In the genomic region with DNA sequence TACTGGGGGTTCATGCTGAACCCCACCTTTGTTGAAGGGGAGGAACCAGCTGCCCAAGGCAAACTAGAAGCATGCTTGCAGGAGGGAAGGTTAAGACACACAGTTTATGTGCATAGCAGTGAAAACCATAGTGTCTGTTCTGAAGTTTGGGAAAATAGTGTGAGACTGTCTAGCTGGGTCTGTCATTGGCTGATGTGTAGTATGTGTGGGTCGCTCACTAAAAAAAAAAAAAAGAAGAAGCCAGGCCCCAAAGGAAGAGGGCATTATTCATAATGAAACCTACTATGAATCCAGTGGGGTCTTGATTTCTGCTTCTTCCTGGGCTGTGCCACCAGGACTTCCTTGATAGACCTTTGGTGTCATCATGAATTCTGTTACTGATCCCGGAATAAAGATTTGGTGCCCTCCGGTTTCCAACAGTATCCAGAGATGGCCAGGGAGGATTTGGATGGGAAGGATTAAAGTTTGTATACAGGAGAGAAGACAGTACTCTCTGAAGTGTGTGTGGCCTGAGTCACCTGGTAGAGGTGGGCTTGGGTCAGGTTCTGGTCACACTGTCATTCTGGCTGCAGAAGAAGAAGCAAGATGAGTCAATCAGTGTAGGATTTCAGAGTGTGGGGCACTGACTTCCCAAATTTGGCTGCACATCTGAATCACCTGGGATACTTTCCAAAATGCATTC, we compare ENCODE assay signal across 13 cellular contexts.
DNase-seq lines count a peak whose midpoint lies in the region; ATAC-seq and TF ChIP-seq lines count a peak whose summit lies in the region.
"Had no signal": no experiment of that assay in that cellular context is flagged by ENCODE, and none has a peak within 500 bp of the region (broad histone marks: within the 10 kb centered on the region; RNA-seq: fewer than 3 reads in every experiment).

No MANE protein-coding gene starts in this region.

- peaks cover 16% of the 10 kb centered on the region for H3K4me1 ChIP-seq in CD4-positive, alpha-beta memory T cell (ENCODE audit: insufficient read depth, low read length)
- H3K4me1 ChIP-seq in left lung = no peaks in the 10 kb centered on the region

- TF ChIP-seq CTCF in left lung (IDR thresholded peaks at IDR 0.05) = no peak

- CTCF ChIA-PET in CD4-positive, alpha-beta memory T cell (lab: Charles Lee; ENCODE audit: partially characterized antibody) = interaction anchor here (1.4 kb wide), 1 partner anchor 9 kb away, joined by 4 read pairs; no protein-coding TSS in a partner anchor

- H3K27me3 ChIP-seq in CD4-positive, alpha-beta memory T cell (ENCODE audit: insufficient read depth, low read length) = no peaks in the 10 kb centered on the region
- H3K27me3 ChIP-seq in left lung = no peaks in the 10 kb centered on the region

- peaks cover 4% of the 10 kb centered on the region for H3K36me3 ChIP-seq in CD4-positive, alpha-beta memory T cell (ENCODE audit: insufficient read depth, low read length)
- H3K36me3 ChIP-seq in left lung = no peaks in the 10 kb centered on the region

- no peaks in the 10 kb centered on the region for H3K27me3 Mint-ChIP-seq in CD4-positive, alpha-beta memory T cell
- no peaks in the 10 kb centered on the region for H3K27me3 Mint-ChIP-seq in activated naive CD8-positive, alpha-beta T cell treated with anti-CD3 and anti-CD28 coated beads, Interleukin-2, amount 10 ng/mL, durations not matched to agents 7 days and 5 days
- H3K27me3 Mint-ChIP-seq in naive thymus-derived CD8-positive, alpha-beta T cell = no peaks in the 10 kb centered on the region

- no peak overlapping the region for H3K4me3 ChIP-seq in CD4-positive, alpha-beta memory T cell (ENCODE audit: low read length in 2 of 2)
- no peak overlapping the region for H3K4me3 ChIP-seq in left lung

- H3K27ac Mint-ChIP-seq in CD4-positive, alpha-beta memory T cell = peak overlapping the region in 4 of 7 donors; percentile 12 to 89 (median 70)
- no peak overlapping the region for H3K27ac Mint-ChIP-seq in activated naive CD8-positive, alpha-beta T cell treated with anti-CD3 and anti-CD28 coated beads, Interleukin-2, amount 10 ng/mL, durations not matched to agents 7 days and 5 days
- peak overlapping the region in 8 of 10 donors; percentile 18 to 83 (median 38) for H3K27ac Mint-ChIP-seq in naive thymus-derived CD8-positive, alpha-beta T cell

- peaks cover 31 to 72% (median 40%) of the 10 kb centered on the region in 4 donors for H3K4me1 Mint-ChIP-seq in CD4-positive, alpha-beta memory T cell
- H3K4me1 Mint-ChIP-seq in activated naive CD8-positive, alpha-beta T cell treated with anti-CD3 and anti-CD28 coated beads, Interleukin-2, amount 10 ng/mL, durations not matched to agents 7 days and 5 days = peaks cover 40% of the 10 kb centered on the region
- peaks cover 31 to 75% (median 55%) of the 10 kb centered on the region in 4 donors for H3K4me1 Mint-ChIP-seq in naive thymus-derived CD8-positive, alpha-beta T cell

- H3K4me3 Mint-ChIP-seq in CD4-positive, alpha-beta memory T cell = no peak overlapping the region
- H3K4me3 Mint-ChIP-seq in activated naive CD8-positive, alpha-beta T cell treated with anti-CD3 and anti-CD28 coated beads, Interleukin-2, amount 10 ng/mL, durations not matched to agents 7 days and 5 days = peak overlapping the region; percentile 1
- H3K4me3 Mint-ChIP-seq in naive thymus-derived CD8-positive, alpha-beta T cell = no peak overlapping the region
- H3K4me3 Mint-ChIP-seq: CD14-positive monocyte had no signal

- H3K9me3 ChIP-seq in CD4-positive, alpha-beta memory T cell (ENCODE audit: control insufficient read depth in 1 of 2, low read length in 2 of 2) = no peaks in the 10 kb centered on the region
- H3K9me3 ChIP-seq in left lung = peaks cover 0 to 2% of the 10 kb centered on the region in 2 donors

- H3K36me3 Mint-ChIP-seq in CD4-positive, alpha-beta memory T cell = peaks cover 28 to 37% of the 10 kb centered on the region in 2 donors
- peaks cover 15% of the 10 kb centered on the region for H3K36me3 Mint-ChIP-seq in activated naive CD8-positive, alpha-beta T cell treated with anti-CD3 and anti-CD28 coated beads, Interleukin-2, amount 10 ng/mL, durations not matched to agents 7 days and 5 days
- H3K36me3 Mint-ChIP-seq in naive thymus-derived CD8-positive, alpha-beta T cell = peaks cover 5 to 50% (median 20%) of the 10 kb centered on the region in 3 donors

- no peak for DNase-seq in CD4-positive, alpha-beta memory T cell
- DNase-seq in HT1080 (ENCODE audit: low read depth) (peak; percentile 73), left lung (no peak), DMS 273 treated with DMSO at 0.1 percent for 48 hours (lab: John Stamatoyannopoulos, UW) (no peak)
- no peak for DNase-seq in activated naive CD8-positive, alpha-beta T cell treated with anti-CD3 and anti-CD28 coated beads, Interleukin-2, amount 10 ng/mL, durations not matched to agents 7 days and 5 days
- DNase-seq in naive thymus-derived CD8-positive, alpha-beta T cell = no peak
- DNase-seq: stimulated activated CD4-positive, alpha-beta T cell treated with anti-CD3 and anti-CD28 coated beads, Interleukin-4, amount 100 ng/mL, for 4 hours; T1000 had no signal

- intact Hi-C loops in CD4-positive, alpha-beta memory T cell (cut with micrococcal nuclease) = no loop called here
- intact Hi-C loops in left lung (cut with DNase I) = no loop called here

- POLR2A ChIA-PET in CD4-positive, alpha-beta memory T cell (lab: Charles Lee; ENCODE audit: partially characterized antibody) = no interaction called here
- POLR2A ChIA-PET in activated naive CD8-positive, alpha-beta T cell treated with anti-CD3 and anti-CD28 coated beads, Interleukin-2, amount 10 ng/mL, durations not matched to agents 7 days and 5 days (lab: Charles Lee) = no interaction called here
- POLR2A ChIA-PET in naive thymus-derived CD8-positive, alpha-beta T cell (lab: Charles Lee) = no interaction called here

- H3K9me3 Mint-ChIP-seq in CD4-positive, alpha-beta memory T cell = peaks cover 0 to 6% (median 0%) of the 10 kb centered on the region in 8 donors
- H3K9me3 Mint-ChIP-seq in activated naive CD8-positive, alpha-beta T cell treated with anti-CD3 and anti-CD28 coated beads, Interleukin-2, amount 10 ng/mL, durations not matched to agents 7 days and 5 days = no peaks in the 10 kb centered on the region
- peaks cover 0 to 4% (median 0%) of the 10 kb centered on the region in 9 donors for H3K9me3 Mint-ChIP-seq in naive thymus-derived CD8-positive, alpha-beta T cell

- ATAC-seq in activated naive CD8-positive, alpha-beta T cell treated with anti-CD3 and anti-CD28 coated beads, Interleukin-2, amount 10 ng/mL, durations not matched to agents 7 days and 5 days (ENCODE audit: low read depth) = peak; percentile 23
- no peak for ATAC-seq in naive thymus-derived CD8-positive, alpha-beta T cell
- ATAC-seq in left lung = no peak
- ATAC-seq in HG02970 (IDR thresholded peaks at IDR 0.05; ENCODE audit: low FRiP score, unreplicated experiment) = no peak
- ATAC-seq in GM18909 (IDR thresholded peaks at IDR 0.05; ENCODE audit: poor library complexity, unreplicated experiment) = no peak
- ATAC-seq: esophagus mucosa had no signal

- H3K27ac ChIP-seq in CD4-positive, alpha-beta memory T cell (ENCODE audit: low read depth, low read length) = no peak overlapping the region
- no peak overlapping the region for H3K27ac ChIP-seq in left lung
- H3K27ac ChIP-seq: HL-60 had no signal
